ENCODE assay signal across 17 cellular contexts in the genomic region with DNA sequence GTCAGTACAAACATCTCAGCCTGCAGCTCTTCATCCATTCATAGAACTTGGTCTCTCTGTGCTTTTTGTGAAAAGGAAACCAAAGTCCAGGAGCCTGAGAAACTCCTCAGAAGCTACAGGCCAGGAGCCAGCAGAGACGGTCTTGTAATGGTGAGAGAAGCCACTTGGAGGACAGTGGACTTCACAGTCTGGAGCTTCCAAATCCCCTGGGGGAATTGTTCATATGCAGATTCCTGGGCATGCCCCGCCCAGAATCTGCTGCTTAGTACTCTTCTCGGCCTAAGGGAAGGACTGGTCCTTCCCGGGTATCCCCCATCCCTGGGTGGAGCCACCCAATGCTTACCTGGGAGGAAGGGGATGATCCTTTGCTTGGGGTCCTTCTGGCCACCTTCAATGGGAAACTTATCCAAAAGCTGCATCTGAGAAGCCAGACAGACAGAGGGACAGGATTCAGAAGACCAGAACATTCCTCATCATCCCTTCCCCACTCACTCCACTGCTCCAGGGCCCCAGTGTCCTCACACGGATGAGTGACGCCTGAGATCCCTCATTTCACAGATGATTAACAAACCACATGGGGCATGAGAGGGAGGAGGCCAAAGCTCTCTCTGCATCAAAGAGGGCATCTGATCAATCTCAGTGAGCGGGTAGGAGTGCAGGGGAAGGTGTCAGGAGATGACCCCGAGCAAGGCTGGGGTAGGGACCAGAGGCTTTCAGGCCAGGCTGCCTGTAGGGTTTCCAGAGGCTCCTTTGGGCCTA.
DNase-seq lines count a peak whose midpoint lies in the region; ATAC-seq and TF ChIP-seq lines count a peak whose summit lies in the region.
"Had no signal": no experiment of that assay in that cellular context is flagged by ENCODE, and none has a peak within 500 bp of the region (broad histone marks: within the 10 kb centered on the region; RNA-seq: fewer than 3 reads in every experiment).

No MANE protein-coding gene starts in this region.

- no peaks in the 10 kb centered on the region for H3K9me3 ChIP-seq in CD4-positive, CD25-positive, alpha-beta regulatory T cell (ENCODE audit: control insufficient read depth in 2 of 2, low read length in 2 of 2)
- H3K9me3 ChIP-seq: breast epithelium, testis had no signal

- peaks cover 32 to 94% (median 73%) of the 10 kb centered on the region in 4 donors for H3K4me1 Mint-ChIP-seq in CD4-positive, CD25-positive, alpha-beta regulatory T cell
- peaks cover 39% of the 10 kb centered on the region for H3K4me1 Mint-ChIP-seq in nephron

- H3K27ac Mint-ChIP-seq in CD4-positive, CD25-positive, alpha-beta regulatory T cell: peak overlapping the region in 2 of 3 donors; percentile 80 to 94
- H3K27ac Mint-ChIP-seq in nephron: peak overlapping the region in 2 of 3 experiments; percentile 63 to 79
- H3K27ac Mint-ChIP-seq: stimulated activated naive B cell treated with anti-CD40 and anti-IgM and Interleukin-4, amounts not matched to agents 10 μg/mL and 1 μg/mL and 100 μg/mL, for 72 hours had no signal

- H3K4me3 Mint-ChIP-seq in CD4-positive, CD25-positive, alpha-beta regulatory T cell: peak overlapping the region in 3 of 4 donors; percentile 7 to 86 (median 74)
- H3K4me3 Mint-ChIP-seq in nephron: peak overlapping the region in 1 of 3 experiments; percentile 14
- H3K4me3 Mint-ChIP-seq: memory B cell; natural killer cell treated with Interleukin-12 subunit alpha and Interleukin-12 subunit beta and Interleukin-15 and Interleukin-18, amount 100 ng/mL, for 72 hours; stimulated activated naive B cell treated with anti-CD40 and anti-IgM and Interleukin-4, amounts not matched to agents 10 μg/mL and 1 μg/mL and 100 μg/mL, for 72 hours had no signal

- no peaks in the 10 kb centered on the region for H3K9me3 Mint-ChIP-seq in CD4-positive, CD25-positive, alpha-beta regulatory T cell
- no peaks in the 10 kb centered on the region for H3K9me3 Mint-ChIP-seq in nephron
- H3K9me3 Mint-ChIP-seq: memory B cell; natural killer cell treated with Interleukin-12 subunit alpha and Interleukin-12 subunit beta and Interleukin-15 and Interleukin-18, amount 100 ng/mL, for 72 hours had no signal

- no peaks in the 10 kb centered on the region for H3K27me3 ChIP-seq in CD4-positive, CD25-positive, alpha-beta regulatory T cell (ENCODE audit: control insufficient read depth, insufficient read depth, low read length)
- H3K27me3 ChIP-seq: breast epithelium, testis had no signal

- H3K4me1 ChIP-seq in CD4-positive, CD25-positive, alpha-beta regulatory T cell (ENCODE audit: control insufficient read depth, insufficient read depth, low read length, poor library complexity, severe bottlenecking): peaks cover 76% of the 10 kb centered on the region
- H3K4me1 ChIP-seq: breast epithelium had no signal

- H3K27ac ChIP-seq in CD4-positive, CD25-positive, alpha-beta regulatory T cell (ENCODE audit: insufficient read depth, low read length, poor library complexity, severe bottlenecking): peak overlapping the region; percentile 65
- peak overlapping the region; percentile 98 for H3K27ac ChIP-seq in epithelial cell of prostate
- H3K27ac ChIP-seq: breast epithelium, coronary artery, testis had no signal

- DNase-seq in CD4-positive, CD25-positive, alpha-beta regulatory T cell: no peak
- DNase-seq in HK-2 (ENCODE audit: unreplicated experiment) (peak; percentile 70), epithelial cell of prostate (ENCODE audit: low read depth, low spot score) (no peak), AG08396 (ENCODE audit: low spot score) (no peak), HCEC 1CT (no peak), A172 (ENCODE audit: low spot score) (no peak)
- DNase-seq: activated CD4-positive, alpha-beta T cell treated with anti-CD3 and anti-CD28 coated beads, Interleukin-2, amount 50 U/mL, for 1 hour; islet precursor cell; NCI-H524 treated with DMSO at 0.1 percent for 48 hours; stimulated activated naive B cell treated with anti-CD40 and anti-IgM and Interleukin-4, amounts not matched to agents 10 μg/mL and 1 μg/mL and 100 μg/mL, for 72 hours; testis had no signal

- H3K27me3 Mint-ChIP-seq in CD4-positive, CD25-positive, alpha-beta regulatory T cell: no peaks in the 10 kb centered on the region
- peaks cover 3% of the 10 kb centered on the region for H3K27me3 Mint-ChIP-seq in nephron (ENCODE audit: low read depth)
- H3K27me3 Mint-ChIP-seq: natural killer cell treated with Interleukin-12 subunit alpha and Interleukin-12 subunit beta and Interleukin-15 and Interleukin-18, amount 100 ng/mL, for 72 hours; stimulated activated naive B cell treated with anti-CD40 and anti-IgM and Interleukin-4, amounts not matched to agents 10 μg/mL and 1 μg/mL and 100 μg/mL, for 72 hours had no signal

- no peak for ATAC-seq in CD4-positive, CD25-positive, alpha-beta regulatory T cell (ENCODE audit: low read depth in 2 of 2)
- no peak for ATAC-seq in HG02571 (IDR thresholded peaks at IDR 0.05; ENCODE audit: unreplicated experiment)

- H3K4me3 ChIP-seq in CD4-positive, CD25-positive, alpha-beta regulatory T cell (ENCODE audit: low read depth, low read length): no peak overlapping the region
- H3K4me3 ChIP-seq: breast epithelium, coronary artery, testis had no signal

- H3K36me3 Mint-ChIP-seq in CD4-positive, CD25-positive, alpha-beta regulatory T cell: peaks cover 4% of the 10 kb centered on the region
- peaks cover 9% of the 10 kb centered on the region for H3K36me3 Mint-ChIP-seq in nephron (ENCODE audit: low read depth)
- H3K36me3 Mint-ChIP-seq: memory B cell; natural killer cell treated with Interleukin-12 subunit alpha and Interleukin-12 subunit beta and Interleukin-15 and Interleukin-18, amount 100 ng/mL, for 72 hours; stimulated activated naive B cell treated with anti-CD40 and anti-IgM and Interleukin-4, amounts not matched to agents 10 μg/mL and 1 μg/mL and 100 μg/mL, for 72 hours had no signal

- no peak for TF ChIP-seq CTCF in nephron (IDR thresholded peaks at IDR 0.05; ENCODE audit: unreplicated experiment in 3 of 3)

- H3K36me3 ChIP-seq in CD4-positive, CD25-positive, alpha-beta regulatory T cell (ENCODE audit: control insufficient read depth, insufficient read depth, low read length): no peaks in the 10 kb centered on the region
- H3K36me3 ChIP-seq: breast epithelium had no signal
